8 cellular contexts compared by ENCODE assay signal in the genomic region with DNA sequence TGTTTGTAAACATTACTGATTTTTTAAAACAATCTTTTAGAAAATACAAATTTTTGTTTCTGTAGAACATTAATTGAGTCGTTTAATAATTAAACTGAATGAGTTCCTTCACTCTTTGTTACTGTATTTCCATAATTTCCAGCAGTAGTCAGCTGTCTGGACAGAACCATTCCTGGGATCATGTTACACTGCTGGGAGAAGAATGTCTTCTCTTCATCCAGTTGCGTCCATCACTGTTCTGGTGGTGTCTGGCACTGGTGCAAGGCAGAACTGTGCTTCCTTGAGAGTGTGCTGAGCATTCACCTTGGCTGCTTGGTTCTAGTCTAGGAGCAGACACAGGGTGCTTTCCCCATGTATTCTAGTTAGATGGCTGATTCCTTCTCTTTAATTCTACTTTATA. TPM values are rescaled to one million over a fixed set of nuclear protein-coding genes. Genes with fewer than 3 reads are reported as not detected.
DNase-seq lines count a peak whose midpoint lies in the region; ATAC-seq, FAIRE-seq and TF ChIP-seq lines count a peak whose summit lies in the region.
"Not testable (repeated sequence)": the region's sequence is repeated elsewhere in the genome, so short reads cannot be mapped to it uniquely, and the experiment has no call there.

No MANE protein-coding gene starts in this region.

- H3K36me3 ChIP-seq in astrocyte (ENCODE audit: insufficient read depth, low read length); right lobe of liver: not testable (repeated sequence)
- peaks cover 0 to 19% of the 10 kb centered on the region in 2 donors for H3K36me3 ChIP-seq in gastrocnemius medialis

- not testable (repeated sequence) for H2AFZ ChIP-seq in astrocyte (ENCODE audit: low read depth, low read length)

- TF ChIP-seq POLR2A in right lobe of liver (IDR thresholded peaks at IDR 0.05); gastrocnemius medialis (IDR thresholded peaks at IDR 0.05): not testable (repeated sequence)

- in situ Hi-C loops in SK-MEL-5 (cut with HindIII; ENCODE audit: low pct_unique_long_range_greater_than_20kb, low sequenced_read_pairs); gastrocnemius medialis (cut with MboI; ENCODE audit: low sequenced_read_pairs in 4 of 4): not testable (repeated sequence)

- H3K4me3 Mint-ChIP-seq in Calu3 (ENCODE audit: low read depth, unreplicated experiment); astrocyte (ENCODE audit: unreplicated experiment): not testable (repeated sequence)
- H3K4me3 Mint-ChIP-seq in nephron = peak overlapping the region in 1 of 3 experiments; percentile 19

- H3K9me3 ChIP-seq in astrocyte (ENCODE audit: insufficient read depth, low read depth, low read length); right lobe of liver; gastrocnemius medialis: not testable (repeated sequence)

- H3K27me3 Mint-ChIP-seq in Calu3 (ENCODE audit: unreplicated experiment); astrocyte (ENCODE audit: low read depth, unreplicated experiment); nephron (ENCODE audit: low read depth): not testable (repeated sequence)

- not testable (repeated sequence) for FAIRE-seq in astrocyte (lab: Jason Lieb, UNC)

- DNase-seq in Calu3 (peak; percentile 10), SK-MEL-5 (ENCODE audit: low read depth, low spot score) (peak; percentile 52), astrocyte (ENCODE audit: low read depth) (peak; percentile 23), choroid plexus epithelial cell (ENCODE audit: low read depth) (peak; percentile 62), kidney tubule cell (ENCODE audit: low spot score) (peak; percentile 64), gastrocnemius medialis (peak in 1 of 2 donors; percentile 34)
- not testable (repeated sequence) for DNase-seq in right lobe of liver

- peaks cover 21% of the 10 kb centered on the region for H3K79me2 ChIP-seq in astrocyte (ENCODE audit: insufficient read depth, low read length)

- WGBS in right lobe of liver (ENCODE audit: insufficient coverage, low coverage, low lambda C conversion rate, missing lambda C conversion rate) = 45% methylated on average over 2 of the region's 2 CpGs

- BruUV-seq in Calu3 (replicated peaks; lab: Mats Ljungman, UMichigan) = not testable (repeated sequence)

- not testable (repeated sequence) for H3K9ac ChIP-seq in astrocyte (ENCODE audit: low read length)

- not testable (repeated sequence) for H3K4me1 Mint-ChIP-seq in Calu3 (ENCODE audit: low read depth, unreplicated experiment); astrocyte (ENCODE audit: low read depth, unreplicated experiment); nephron

- not testable (repeated sequence) for H3K4me2 ChIP-seq in astrocyte (ENCODE audit: low read length)

- intact Hi-C loops in Calu3 (cut with micrococcal nuclease; ENCODE audit: unreplicated experiment) (loop anchor here (1.0 kb wide), 1 partner anchor 44 kb away; no protein-coding TSS in a partner anchor), gastrocnemius medialis (cut with DNase I; ENCODE audit: low total_unique reads) (loop anchor here (5.0 kb wide), 1 partner anchor 38 kb away; no protein-coding TSS in a partner anchor)
- intact Hi-C loops in right lobe of liver (cut with DNase I) = not testable (repeated sequence)

- not testable (repeated sequence) for H3K4me1 ChIP-seq in astrocyte (ENCODE audit: insufficient read depth, low read length); gastrocnemius medialis
- peaks cover 0 to 13% (median 6%) of the 10 kb centered on the region in 4 donors for H3K4me1 ChIP-seq in right lobe of liver

- not testable (repeated sequence) for H3K27ac Mint-ChIP-seq in Calu3 (ENCODE audit: unreplicated experiment); astrocyte (ENCODE audit: unreplicated experiment)
- peak overlapping the region; percentile 67 to 77 (median 70) for H3K27ac Mint-ChIP-seq in nephron

- ATAC-seq in right lobe of liver (peak in 3 of 4 donors; percentile 12 to 16 (median 15)), gastrocnemius medialis (peak; percentile 60 to 78)

- H3K27ac ChIP-seq in astrocyte (ENCODE audit: low read depth, low read length) = not testable (repeated sequence)
- peak overlapping the region in 1 of 3 donors; percentile 15 for H3K27ac ChIP-seq in right lobe of liver
- peak overlapping the region in 1 of 4 donors; percentile 31 for H3K27ac ChIP-seq in gastrocnemius medialis

- H3K36me3 Mint-ChIP-seq in Calu3 (ENCODE audit: insufficient read depth, unreplicated experiment); astrocyte (ENCODE audit: low read depth, unreplicated experiment): not testable (repeated sequence)
- peaks cover 29% of the 10 kb centered on the region for H3K36me3 Mint-ChIP-seq in nephron (ENCODE audit: low read depth)

- not testable (repeated sequence) for H3K4me3 ChIP-seq in astrocyte (ENCODE audit: insufficient read depth, low read depth, low read length); choroid plexus epithelial cell (ENCODE audit: low read depth, low read length); right lobe of liver; gastrocnemius medialis

- not testable (repeated sequence) for H4K20me1 ChIP-seq in astrocyte (ENCODE audit: insufficient read depth, low read length)

- H3K27me3 ChIP-seq in astrocyte (ENCODE audit: insufficient read depth, low read length); right lobe of liver; gastrocnemius medialis: not testable (repeated sequence)

- TF ChIP-seq CTCF in Calu3 (IDR thresholded peaks at IDR 0.05; ENCODE audit: unreplicated experiment); astrocyte (IDR thresholded peaks at IDR 0.05; ENCODE audit: insufficient read depth, low read depth, low read length); choroid plexus epithelial cell (conservative IDR thresholded peaks at IDR 0.05; ENCODE audit: low read depth, low read length); right lobe of liver (IDR thresholded peaks at IDR 0.05); nephron (IDR thresholded peaks at IDR 0.05; ENCODE audit: unreplicated experiment in 3 of 3); gastrocnemius medialis (IDR thresholded peaks at IDR 0.05 in 4 of 5, conservative IDR thresholded peaks at IDR 0.05 in 1 of 5): not testable (repeated sequence)

- not testable (repeated sequence) for H3K9me3 Mint-ChIP-seq in Calu3 (ENCODE audit: low read depth, unreplicated experiment); astrocyte (ENCODE audit: unreplicated experiment); nephron

- CTCF ChIA-PET in Calu3 (lab: Charles Lee) = not testable (repeated sequence)

RNA-seq across cellular contexts. Expression of gene TIMM23, which starts 12.2 kb away (rescaled TPM):
- total RNA-seq in Calu3 (2022) (72.2 and 78.6 TPM in 2 replicates), astrocyte (90.9 and 93.2 TPM in 2 replicates), right lobe of liver (10 to 100 TPM; 22.2 to 65.7 (median 30.3) TPM), gastrocnemius medialis (100 to 1,000 TPM; 105 to 134 (median 126) TPM)
- total RNA-seq in SK-MEL-5 (2014; rRNA removed; shearing (Covaris generic)) = 73.9 and 81.2 TPM in 2 replicates
- polyA plus RNA-seq in SK-MEL-5 (2015; cell fraction: cytosol; rRNA removed) = 73.8 and 79.2 TPM in 2 replicates
- polyA plus RNA-seq in SK-MEL-5 (2015; cell fraction: nucleus; rRNA removed) = 19.8 and 23.1 TPM in 2 replicates

RNA-seq across cellular contexts. Expression of gene NCOA4, which starts 46.0 kb away (rescaled TPM):
- total RNA-seq in Calu3 (2022) (77.3 and 81.9 TPM in 2 replicates), astrocyte (116 and 120 TPM in 2 replicates), right lobe of liver (100 to 1,000 TPM; 130 to 224 (median 201) TPM), gastrocnemius medialis (100 to 1,000 TPM; 139 to 173 (median 157) TPM)
- total RNA-seq in SK-MEL-5 (2014; rRNA removed; shearing (Covaris generic)) = 136 and 146 TPM in 2 replicates
- 61.4 and 79.3 TPM in 2 replicates for polyA plus RNA-seq in SK-MEL-5 (2015; cell fraction: cytosol; rRNA removed)
- 33.9 and 47.3 TPM in 2 replicates for polyA plus RNA-seq in SK-MEL-5 (2015; cell fraction: nucleus; rRNA removed)
